ENCODE assay signal across 1 cellular context in the genomic region with DNA sequence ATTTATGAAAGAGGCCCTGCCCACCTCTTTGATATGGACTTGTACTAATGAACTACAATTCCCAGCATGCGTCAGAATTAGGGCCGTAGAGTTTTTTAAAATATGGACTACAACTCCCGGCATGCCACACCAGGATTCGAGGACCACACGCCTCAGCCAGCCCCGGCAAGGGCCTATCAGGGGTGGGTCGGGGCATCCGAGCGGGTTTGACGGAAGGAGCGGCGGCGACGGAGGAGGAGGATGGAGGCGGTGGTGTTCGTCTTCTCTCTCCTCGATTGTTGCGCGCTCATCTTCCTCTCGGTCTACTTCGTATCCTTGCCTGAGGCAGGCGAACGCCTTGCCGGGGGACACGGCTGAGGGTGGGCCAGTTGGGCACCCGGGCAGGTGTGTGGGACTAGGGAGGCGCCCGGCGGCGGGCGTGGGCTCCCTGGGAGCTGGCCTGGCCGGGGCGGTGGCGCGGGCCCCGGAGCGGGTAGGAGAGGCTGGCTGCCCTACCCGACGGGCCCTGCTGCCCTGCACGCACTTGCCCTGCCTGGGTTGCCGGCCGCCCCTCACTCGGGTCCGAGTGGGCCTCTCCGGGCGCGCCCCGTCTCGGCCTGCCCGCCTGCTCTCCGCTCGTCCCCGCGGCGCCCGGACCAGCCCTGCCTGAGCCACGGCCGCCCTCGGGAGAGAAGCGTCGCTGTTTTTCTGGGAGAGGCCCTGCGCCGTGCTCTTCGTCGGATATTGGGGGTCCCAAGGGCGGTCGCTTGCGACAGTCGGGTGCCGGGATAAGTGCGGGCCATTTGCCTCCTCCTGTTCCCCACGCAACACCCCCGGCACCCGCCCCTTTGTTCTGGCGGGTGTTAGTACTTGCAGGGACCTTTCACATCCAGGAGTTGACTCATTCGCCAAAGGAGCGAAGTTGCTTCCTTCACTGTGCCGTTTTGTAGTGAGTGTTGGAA.
TF ChIP-seq lines count a peak whose summit lies in the region.

A gene (plus strand): TSS at position 195 of the 941 bp plus-strand sequence. CDS start 46 bp downstream, at position 241.

TF ChIP-seq in HepG2, 621 proteins besides CTCF, POLR2A, EP300 and RAD21 (continued from another document and continues in another):
- TF ChIP-seq, protein P1, sequence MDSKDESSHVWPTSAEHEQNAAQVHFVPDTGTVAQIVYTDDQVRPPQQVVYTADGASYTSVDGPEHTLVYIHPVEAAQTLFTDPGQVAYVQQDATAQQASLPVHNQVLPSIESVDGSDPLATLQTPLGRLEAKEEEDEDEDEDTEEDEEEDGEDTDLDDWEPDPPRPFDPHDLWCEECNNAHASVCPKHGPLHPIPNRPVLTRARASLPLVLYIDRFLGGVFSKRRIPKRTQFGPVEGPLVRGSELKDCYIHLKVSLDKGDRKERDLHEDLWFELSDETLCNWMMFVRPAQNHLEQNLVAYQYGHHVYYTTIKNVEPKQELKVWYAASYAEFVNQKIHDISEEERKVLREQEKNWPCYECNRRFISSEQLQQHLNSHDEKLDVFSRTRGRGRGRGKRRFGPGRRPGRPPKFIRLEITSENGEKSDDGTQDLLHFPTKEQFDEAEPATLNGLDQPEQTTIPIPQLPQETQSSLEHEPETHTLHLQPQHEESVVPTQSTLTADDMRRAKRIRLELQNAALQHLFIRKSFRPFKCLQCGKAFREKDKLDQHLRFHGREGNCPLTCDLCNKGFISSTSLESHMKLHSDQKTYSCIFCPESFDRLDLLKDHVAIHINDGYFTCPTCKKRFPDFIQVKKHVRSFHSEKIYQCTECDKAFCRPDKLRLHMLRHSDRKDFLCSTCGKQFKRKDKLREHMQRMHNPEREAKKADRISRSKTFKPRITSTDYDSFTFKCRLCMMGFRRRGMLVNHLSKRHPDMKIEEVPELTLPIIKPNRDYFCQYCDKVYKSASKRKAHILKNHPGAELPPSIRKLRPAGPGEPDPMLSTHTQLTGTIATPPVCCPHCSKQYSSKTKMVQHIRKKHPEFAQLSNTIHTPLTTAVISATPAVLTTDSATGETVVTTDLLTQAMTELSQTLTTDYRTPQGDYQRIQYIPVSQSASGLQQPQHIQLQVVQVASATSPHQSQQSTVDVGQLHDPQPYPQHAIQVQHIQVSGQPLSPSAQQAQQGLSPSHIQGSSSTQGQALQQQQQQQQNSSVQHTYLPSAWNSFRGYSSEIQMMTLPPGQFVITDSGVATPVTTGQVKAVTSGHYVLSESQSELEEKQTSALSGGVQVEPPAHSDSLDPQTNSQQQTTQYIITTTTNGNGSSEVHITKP (CRISPR knock-in tag; IDR thresholded peaks at IDR 0.05; ENCODE audit: low read depth) = no peak
- no peak for TF ChIP-seq SRSF4 (IDR thresholded peaks at IDR 0.05; ENCODE audit: low read depth, low read length, poor library complexity, severe bottlenecking)
- peak; percentile 55 for TF ChIP-seq ZNF749 (CRISPR knock-in tag; IDR thresholded peaks at IDR 0.05; ENCODE audit: borderline replicate concordance)
- TF ChIP-seq, protein P2, sequence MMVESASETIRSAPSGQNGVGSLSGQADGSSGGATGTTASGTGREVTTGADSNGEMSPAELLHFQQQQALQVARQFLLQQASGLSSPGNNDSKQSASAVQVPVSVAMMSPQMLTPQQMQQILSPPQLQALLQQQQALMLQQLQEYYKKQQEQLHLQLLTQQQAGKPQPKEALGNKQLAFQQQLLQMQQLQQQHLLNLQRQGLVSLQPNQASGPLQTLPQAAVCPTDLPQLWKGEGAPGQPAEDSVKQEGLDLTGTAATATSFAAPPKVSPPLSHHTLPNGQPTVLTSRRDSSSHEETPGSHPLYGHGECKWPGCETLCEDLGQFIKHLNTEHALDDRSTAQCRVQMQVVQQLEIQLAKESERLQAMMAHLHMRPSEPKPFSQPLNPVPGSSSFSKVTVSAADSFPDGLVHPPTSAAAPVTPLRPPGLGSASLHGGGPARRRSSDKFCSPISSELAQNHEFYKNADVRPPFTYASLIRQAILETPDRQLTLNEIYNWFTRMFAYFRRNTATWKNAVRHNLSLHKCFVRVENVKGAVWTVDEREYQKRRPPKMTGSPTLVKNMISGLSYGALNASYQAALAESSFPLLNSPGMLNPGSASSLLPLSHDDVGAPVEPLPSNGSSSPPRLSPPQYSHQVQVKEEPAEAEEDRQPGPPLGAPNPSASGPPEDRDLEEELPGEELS (CRISPR knock-in tag; IDR thresholded peaks at IDR 0.05) = 0 out of 2 replicates have a peak, but pooled peaks have one; percentile 13
- TF ChIP-seq HNF4G (IDR thresholded peaks at IDR 0.05; ENCODE audit: borderline replicate concordance, low read depth, low read length) = no peak
- TF ChIP-seq HNF4G (CRISPR knock-in tag; IDR thresholded peaks at IDR 0.05; ENCODE audit: borderline replicate concordance, low read depth) = no peak
- no peak for TF ChIP-seq KLF13 (CRISPR knock-in tag; IDR thresholded peaks at IDR 0.05)
- TF ChIP-seq ZNF3 (CRISPR knock-in tag; IDR thresholded peaks at IDR 0.05) = no peak
- no peak for TF ChIP-seq SMAD3 (CRISPR knock-in tag; IDR thresholded peaks at IDR 0.05)
- TF ChIP-seq ZNF343 (CRISPR knock-in tag; IDR thresholded peaks at IDR 0.05) = no peak
- no peak; the same call in 1 of the 2 replicates for TF ChIP-seq SPEN (CRISPR knock-in tag; IDR thresholded peaks at IDR 0.05; ENCODE audit: low read depth)
- no peak for TF ChIP-seq MZF1 (CRISPR knock-in tag; IDR thresholded peaks at IDR 0.05; ENCODE audit: borderline replicate concordance)
- TF ChIP-seq ZNF296 (CRISPR knock-in tag; conservative IDR thresholded peaks at IDR 0.05) = no peak
- no peak for TF ChIP-seq NFATC3 (CRISPR knock-in tag; IDR thresholded peaks at IDR 0.05)
- TF ChIP-seq MIXL1 (CRISPR knock-in tag; IDR thresholded peaks at IDR 0.05) = peak; percentile 67; the same call in 1 of the 2 replicates
- no peak for TF ChIP-seq ZC3H4 (CRISPR knock-in tag; IDR thresholded peaks at IDR 0.05; ENCODE audit: borderline replicate concordance)
- TF ChIP-seq, protein P3, sequence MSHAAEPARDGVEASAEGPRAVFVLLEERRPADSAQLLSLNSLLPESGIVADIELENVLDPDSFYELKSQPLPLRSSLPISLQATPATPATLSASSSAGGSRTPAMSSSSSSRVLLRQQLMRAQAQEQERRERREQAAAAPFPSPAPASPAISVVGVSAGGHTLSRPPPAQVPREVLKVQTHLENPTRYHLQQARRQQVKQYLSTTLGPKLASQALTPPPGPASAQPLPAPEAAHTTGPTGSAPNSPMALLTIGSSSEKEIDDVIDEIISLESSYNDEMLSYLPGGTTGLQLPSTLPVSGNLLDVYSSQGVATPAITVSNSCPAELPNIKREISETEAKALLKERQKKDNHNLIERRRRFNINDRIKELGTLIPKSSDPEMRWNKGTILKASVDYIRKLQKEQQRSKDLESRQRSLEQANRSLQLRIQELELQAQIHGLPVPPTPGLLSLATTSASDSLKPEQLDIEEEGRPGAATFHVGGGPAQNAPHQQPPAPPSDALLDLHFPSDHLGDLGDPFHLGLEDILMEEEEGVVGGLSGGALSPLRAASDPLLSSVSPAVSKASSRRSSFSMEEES (CRISPR knock-in tag; IDR thresholded peaks at IDR 0.05) = 0 out of 2 replicates have a peak, but pooled peaks have one; percentile 16
- TF ChIP-seq ZNF337 (CRISPR knock-in tag; IDR thresholded peaks at IDR 0.05; ENCODE audit: borderline replicate concordance, low read depth) = no peak
- TF ChIP-seq CHD2 (IDR thresholded peaks at IDR 0.05; ENCODE audit: low read depth, low read length) = no peak; the same call in 1 of the 2 replicates
- no peak for TF ChIP-seq MTF1 (CRISPR knock-in tag; IDR thresholded peaks at IDR 0.05)
- TF ChIP-seq ZNF572 (CRISPR knock-in tag; IDR thresholded peaks at IDR 0.05) = no peak
- TF ChIP-seq ZSCAN22 (CRISPR knock-in tag; IDR thresholded peaks at IDR 0.05) = no peak
- no peak for TF ChIP-seq ZNF83 (CRISPR knock-in tag; IDR thresholded peaks at IDR 0.05; ENCODE audit: borderline replicate concordance)
- TF ChIP-seq, protein P4, sequence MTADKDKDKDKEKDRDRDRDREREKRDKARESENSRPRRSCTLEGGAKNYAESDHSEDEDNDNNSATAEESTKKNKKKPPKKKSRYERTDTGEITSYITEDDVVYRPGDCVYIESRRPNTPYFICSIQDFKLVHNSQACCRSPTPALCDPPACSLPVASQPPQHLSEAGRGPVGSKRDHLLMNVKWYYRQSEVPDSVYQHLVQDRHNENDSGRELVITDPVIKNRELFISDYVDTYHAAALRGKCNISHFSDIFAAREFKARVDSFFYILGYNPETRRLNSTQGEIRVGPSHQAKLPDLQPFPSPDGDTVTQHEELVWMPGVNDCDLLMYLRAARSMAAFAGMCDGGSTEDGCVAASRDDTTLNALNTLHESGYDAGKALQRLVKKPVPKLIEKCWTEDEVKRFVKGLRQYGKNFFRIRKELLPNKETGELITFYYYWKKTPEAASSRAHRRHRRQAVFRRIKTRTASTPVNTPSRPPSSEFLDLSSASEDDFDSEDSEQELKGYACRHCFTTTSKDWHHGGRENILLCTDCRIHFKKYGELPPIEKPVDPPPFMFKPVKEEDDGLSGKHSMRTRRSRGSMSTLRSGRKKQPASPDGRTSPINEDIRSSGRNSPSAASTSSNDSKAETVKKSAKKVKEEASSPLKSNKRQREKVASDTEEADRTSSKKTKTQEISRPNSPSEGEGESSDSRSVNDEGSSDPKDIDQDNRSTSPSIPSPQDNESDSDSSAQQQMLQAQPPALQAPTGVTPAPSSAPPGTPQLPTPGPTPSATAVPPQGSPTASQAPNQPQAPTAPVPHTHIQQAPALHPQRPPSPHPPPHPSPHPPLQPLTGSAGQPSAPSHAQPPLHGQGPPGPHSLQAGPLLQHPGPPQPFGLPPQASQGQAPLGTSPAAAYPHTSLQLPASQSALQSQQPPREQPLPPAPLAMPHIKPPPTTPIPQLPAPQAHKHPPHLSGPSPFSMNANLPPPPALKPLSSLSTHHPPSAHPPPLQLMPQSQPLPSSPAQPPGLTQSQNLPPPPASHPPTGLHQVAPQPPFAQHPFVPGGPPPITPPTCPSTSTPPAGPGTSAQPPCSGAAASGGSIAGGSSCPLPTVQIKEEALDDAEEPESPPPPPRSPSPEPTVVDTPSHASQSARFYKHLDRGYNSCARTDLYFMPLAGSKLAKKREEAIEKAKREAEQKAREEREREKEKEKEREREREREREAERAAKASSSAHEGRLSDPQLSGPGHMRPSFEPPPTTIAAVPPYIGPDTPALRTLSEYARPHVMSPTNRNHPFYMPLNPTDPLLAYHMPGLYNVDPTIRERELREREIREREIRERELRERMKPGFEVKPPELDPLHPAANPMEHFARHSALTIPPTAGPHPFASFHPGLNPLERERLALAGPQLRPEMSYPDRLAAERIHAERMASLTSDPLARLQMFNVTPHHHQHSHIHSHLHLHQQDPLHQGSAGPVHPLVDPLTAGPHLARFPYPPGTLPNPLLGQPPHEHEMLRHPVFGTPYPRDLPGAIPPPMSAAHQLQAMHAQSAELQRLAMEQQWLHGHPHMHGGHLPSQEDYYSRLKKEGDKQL (CRISPR knock-in tag; IDR thresholded peaks at IDR 0.05; ENCODE audit: low read depth) = no peak
- no peak; the same call in 1 of the 2 replicates for TF ChIP-seq KMT2B (CRISPR knock-in tag; IDR thresholded peaks at IDR 0.05)
- no peak for TF ChIP-seq PPARG (CRISPR knock-in tag; conservative IDR thresholded peaks at IDR 0.05)
- no peak for TF ChIP-seq CCDC6 (CRISPR knock-in tag; IDR thresholded peaks at IDR 0.05)
- TF ChIP-seq FOXA1 (IDR thresholded peaks at IDR 0.05) = no peak
- no peak for TF ChIP-seq FOXA1 (CRISPR knock-in tag; IDR thresholded peaks at IDR 0.05)
- TF ChIP-seq, protein P5, sequence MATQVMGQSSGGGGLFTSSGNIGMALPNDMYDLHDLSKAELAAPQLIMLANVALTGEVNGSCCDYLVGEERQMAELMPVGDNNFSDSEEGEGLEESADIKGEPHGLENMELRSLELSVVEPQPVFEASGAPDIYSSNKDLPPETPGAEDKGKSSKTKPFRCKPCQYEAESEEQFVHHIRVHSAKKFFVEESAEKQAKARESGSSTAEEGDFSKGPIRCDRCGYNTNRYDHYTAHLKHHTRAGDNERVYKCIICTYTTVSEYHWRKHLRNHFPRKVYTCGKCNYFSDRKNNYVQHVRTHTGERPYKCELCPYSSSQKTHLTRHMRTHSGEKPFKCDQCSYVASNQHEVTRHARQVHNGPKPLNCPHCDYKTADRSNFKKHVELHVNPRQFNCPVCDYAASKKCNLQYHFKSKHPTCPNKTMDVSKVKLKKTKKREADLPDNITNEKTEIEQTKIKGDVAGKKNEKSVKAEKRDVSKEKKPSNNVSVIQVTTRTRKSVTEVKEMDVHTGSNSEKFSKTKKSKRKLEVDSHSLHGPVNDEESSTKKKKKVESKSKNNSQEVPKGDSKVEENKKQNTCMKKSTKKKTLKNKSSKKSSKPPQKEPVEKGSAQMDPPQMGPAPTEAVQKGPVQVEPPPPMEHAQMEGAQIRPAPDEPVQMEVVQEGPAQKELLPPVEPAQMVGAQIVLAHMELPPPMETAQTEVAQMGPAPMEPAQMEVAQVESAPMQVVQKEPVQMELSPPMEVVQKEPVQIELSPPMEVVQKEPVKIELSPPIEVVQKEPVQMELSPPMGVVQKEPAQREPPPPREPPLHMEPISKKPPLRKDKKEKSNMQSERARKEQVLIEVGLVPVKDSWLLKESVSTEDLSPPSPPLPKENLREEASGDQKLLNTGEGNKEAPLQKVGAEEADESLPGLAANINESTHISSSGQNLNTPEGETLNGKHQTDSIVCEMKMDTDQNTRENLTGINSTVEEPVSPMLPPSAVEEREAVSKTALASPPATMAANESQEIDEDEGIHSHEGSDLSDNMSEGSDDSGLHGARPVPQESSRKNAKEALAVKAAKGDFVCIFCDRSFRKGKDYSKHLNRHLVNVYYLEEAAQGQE (IDR thresholded peaks at IDR 0.05; ENCODE audit: borderline replicate concordance in 1 of 2, low read depth in 1 of 2, low read length in 2 of 2) = no peak
- 0 out of 2 replicates have a peak, but pooled peaks have one; percentile 25 for TF ChIP-seq KLF15 (CRISPR knock-in tag; IDR thresholded peaks at IDR 0.05; ENCODE audit: borderline replicate concordance)
- TF ChIP-seq BRCA1 (CRISPR knock-in tag; IDR thresholded peaks at IDR 0.05) = no peak
- TF ChIP-seq ZNF136 (CRISPR knock-in tag; IDR thresholded peaks at IDR 0.05; ENCODE audit: low read depth) = peak; percentile 72; the same call in 1 of the 2 replicates
- TF ChIP-seq ZSCAN21 (CRISPR knock-in tag; IDR thresholded peaks at IDR 0.05; ENCODE audit: borderline replicate concordance) = peak; percentile 82; the same call in 1 of the 2 replicates
- TF ChIP-seq NCOA5 (CRISPR knock-in tag; IDR thresholded peaks at IDR 0.05) = no peak
- TF ChIP-seq MTF2 (CRISPR knock-in tag; IDR thresholded peaks at IDR 0.05; ENCODE audit: borderline replicate concordance) = peak; percentile 68; the same call in 1 of the 2 replicates
- no peak for TF ChIP-seq ZNF891 (CRISPR knock-in tag; IDR thresholded peaks at IDR 0.05)
- no peak for TF ChIP-seq HOXA9 (CRISPR knock-in tag; IDR thresholded peaks at IDR 0.05; ENCODE audit: borderline replicate concordance)
- TF ChIP-seq HDAC6 (IDR thresholded peaks at IDR 0.05; ENCODE audit: low read depth, low read length) = no peak
- TF ChIP-seq ZNF230 (CRISPR knock-in tag; IDR thresholded peaks at IDR 0.05) = 0 out of 2 replicates have a peak, but pooled peaks have one; percentile 34
- TF ChIP-seq MXD4 (CRISPR knock-in tag; IDR thresholded peaks at IDR 0.05) = peak; percentile 46; the same call in 1 of the 2 replicates
- peak; percentile 80; the same call in 1 of the 2 replicates for TF ChIP-seq ZNF547 (CRISPR knock-in tag; IDR thresholded peaks at IDR 0.05)
- no peak for TF ChIP-seq ZNF850 (CRISPR knock-in tag; conservative IDR thresholded peaks at IDR 0.05)
- peak; percentile 59; the same call in 1 of the 2 replicates for TF ChIP-seq ATF1 (CRISPR knock-in tag; IDR thresholded peaks at IDR 0.05)
